ENCODE assay signal across 10 cellular contexts in genomic region chr17:50152736-50153135, GRCh38. TPM values are rescaled to one million over a fixed set of nuclear protein-coding genes. Genes with fewer than 3 reads are reported as not detected.
DNase-seq lines count a peak whose midpoint lies in the region; ATAC-seq and TF ChIP-seq lines count a peak whose summit lies in the region.
"Had no signal": no experiment of that assay in that cellular context is flagged by ENCODE, and none has a peak within 500 bp of the region (broad histone marks: within the 10 kb centered on the region; RNA-seq: fewer than 3 reads in every experiment).

No MANE protein-coding gene starts in this region.

- ATAC-seq in CD4-positive, alpha-beta T cell (ENCODE audit: poor library complexity), result no peak
- ATAC-seq in Panc1 (no peak), GM21381 (IDR thresholded peaks at IDR 0.05; ENCODE audit: unreplicated experiment) (no peak), GM18520 (IDR thresholded peaks at IDR 0.05; ENCODE audit: unreplicated experiment) (no peak)

- peak overlapping the region; percentile 84 for H3K27ac Mint-ChIP-seq in CD4-positive, alpha-beta T cell

- no peak overlapping the region for H3K9ac ChIP-seq in rectal smooth muscle tissue (ENCODE audit: low read length)

- intact Hi-C loops in CD4-positive, alpha-beta T cell (cut with DNase I, micrococcal nuclease), result loop anchor here in 1 of 2 experiments (5.0 kb wide), 1 partner anchor 55 kb away; the partner anchor contains the start of gene PDK2
- intact Hi-C loops in Panc1 (cut with micrococcal nuclease; ENCODE audit: unreplicated experiment) (no loop called here), esophagus squamous epithelium (cut with DNase I) (no loop called here)

- peaks cover 43% of the 10 kb centered on the region for H3K4me1 ChIP-seq in Panc1 (ENCODE audit: control insufficient read depth, insufficient read depth, low read length)
- H3K4me1 ChIP-seq in esophagus squamous epithelium, result peaks cover 30 to 82% (median 39%) of the 10 kb centered on the region in 3 donors
- peaks cover 20% of the 10 kb centered on the region for H3K4me1 ChIP-seq in rectal smooth muscle tissue (ENCODE audit: control insufficient read depth, insufficient read depth, low read length)

- H3K36me3 ChIP-seq in Panc1 (ENCODE audit: control insufficient read depth, insufficient read depth, low read length) (peaks cover 15% of the 10 kb centered on the region; the same call in 1 of the 2 replicates), esophagus squamous epithelium (no peaks in the 10 kb centered on the region), rectal smooth muscle tissue (ENCODE audit: control insufficient read depth, insufficient read depth, low read length) (no peaks in the 10 kb centered on the region)

- POLR2A ChIA-PET in CD4-positive, alpha-beta T cell (lab: Charles Lee), result interaction anchor here (0.7 to 4.2 kb wide), 7 partner anchors 9 to 1153 kb away, joined by 3 to 50 read pairs (median 6); no protein-coding TSS in a partner anchor
- POLR2A ChIA-PET in Panc1 (lab: Charles Lee), result no interaction called here

- TF ChIP-seq CTCF in CD4-positive, alpha-beta T cell (IDR thresholded peaks at IDR 0.05), result no peak
- TF ChIP-seq CTCF in Panc1 (IDR thresholded peaks at IDR 0.05) (no peak), esophagus squamous epithelium (IDR thresholded peaks at IDR 0.05) (no peak)

- no peak overlapping the region for H3K4me3 Mint-ChIP-seq in CD4-positive, alpha-beta T cell

- H3K27me3 ChIP-seq in CD4-positive, alpha-beta T cell (ENCODE audit: control insufficient read depth, insufficient read depth, low read length), result no peaks in the 10 kb centered on the region
- H3K27me3 ChIP-seq in Panc1 (ENCODE audit: control insufficient read depth, insufficient read depth, low read length), result no peaks in the 10 kb centered on the region
- no peaks in the 10 kb centered on the region for H3K27me3 ChIP-seq in esophagus squamous epithelium
- no peaks in the 10 kb centered on the region for H3K27me3 ChIP-seq in rectal smooth muscle tissue (ENCODE audit: control insufficient read depth, insufficient read depth, low read length)

- DNase-seq in CD4-positive, alpha-beta T cell, result no peak
- DNase-seq in Panc1 (ENCODE audit: low read depth, low spot score), result no peak
- no peak for DNase-seq in esophagus squamous epithelium (lab: John Stamatoyannopoulos, UW)
- DNase-seq in glomerular visceral epithelial cell (ENCODE audit: extremely low spot score), result no peak
- no peak for DNase-seq in NCI-H187 treated with DMSO at 0.1 percent for 48 hours (lab: John Stamatoyannopoulos, UW)
- DNase-seq: islet precursor cell had no signal

- peaks cover 38% of the 10 kb centered on the region for H3K4me1 Mint-ChIP-seq in CD4-positive, alpha-beta T cell (ENCODE audit: low read depth)

- BruUV-seq in Panc1 (replicated peaks; lab: Mats Ljungman, UMichigan), result no TSS peak

- H3K4me3 ChIP-seq in Panc1 (ENCODE audit: low read depth in 2 of 2, low read length in 2 of 2) (no peak overlapping the region; a peak in 1 of 4 replicates), esophagus squamous epithelium (peak overlapping the region in 2 of 4 donors; percentile 83 to 85), rectal smooth muscle tissue (ENCODE audit: low read length) (no peak overlapping the region)

- no peaks in the 10 kb centered on the region for H3K9me3 Mint-ChIP-seq in CD4-positive, alpha-beta T cell

- peak overlapping the region; percentile 21 for H3K27ac ChIP-seq in CD4-positive, alpha-beta T cell (ENCODE audit: low read depth, low read length)
- H3K27ac ChIP-seq in Panc1 (ENCODE audit: low read length) (peak overlapping the region; percentile 100), esophagus squamous epithelium (peak overlapping the region; percentile 93 to 95 (median 94)), rectal smooth muscle tissue (ENCODE audit: low read depth, low read length) (peak overlapping the region; percentile 79)

- 61 to 80% methylated on average over 3 of the region's 7 CpGs for WGBS in esophagus squamous epithelium, 2 donors

- peaks cover 9% of the 10 kb centered on the region for H3K36me3 Mint-ChIP-seq in CD4-positive, alpha-beta T cell (ENCODE audit: low read depth)

- no peak for TF ChIP-seq POLR2A in esophagus squamous epithelium (IDR thresholded peaks at IDR 0.05)

- in situ Hi-C loops in Panc1 (cut with HindIII; ENCODE audit: low pct_unique_long_range_greater_than_20kb, low sequenced_read_pairs), result no loop called here

- CTCF ChIA-PET in CD4-positive, alpha-beta T cell (lab: Charles Lee), result interaction anchor here (1.2 to 2.4 kb wide), 8 partner anchors 9 to 245 kb away, joined by 3 to 26 read pairs (median 6); partner anchors contain the start of gene LRRC59
- CTCF ChIA-PET in Panc1 (lab: Charles Lee), result interaction anchor here (0.5 to 1.6 kb wide), 2 partner anchors 9 to 53 kb away, joined by 8 to 11 read pairs; no protein-coding TSS in a partner anchor

- no peaks in the 10 kb centered on the region for H3K9me3 ChIP-seq in CD4-positive, alpha-beta T cell (ENCODE audit: control insufficient read depth, low read length)
- H3K9me3 ChIP-seq in Panc1 (ENCODE audit: control insufficient read depth, insufficient read depth, low read depth, low read length) (no peaks in the 10 kb centered on the region), esophagus squamous epithelium (no peaks in the 10 kb centered on the region)

- no peaks in the 10 kb centered on the region for H3K27me3 Mint-ChIP-seq in CD4-positive, alpha-beta T cell

RNA-seq across cellular contexts. Expression of gene PPP1R9B, which starts 2.3 kb away (rescaled TPM):
- total RNA-seq in CD4-positive, alpha-beta T cell, result 10 to 100 TPM; 53.4 to 55.7 TPM
- 114 TPM for total RNA-seq in Panc1 (2021; ENCODE audit: unreplicated experiment)
- polyA plus RNA-seq in Panc1 (2012; ENCODE audit: insufficient read length), result 149 TPM
- 10 to 100 TPM; 24.9 to 35.9 (median 28.2) TPM for total RNA-seq in esophagus squamous epithelium

RNA-seq across cellular contexts. Expression of gene SGCA, which starts 13.1 kb away (rescaled TPM):
- total RNA-seq in CD4-positive, alpha-beta T cell, result not detected
- total RNA-seq in Panc1 (2021; ENCODE audit: unreplicated experiment) (not detected), esophagus squamous epithelium (10 to 100 TPM in 1 of 4 donors, 1 to 10 TPM in 3; 1.9 to 15.1 (median 6.9) TPM)
- polyA plus RNA-seq in Panc1 (2012; ENCODE audit: insufficient read length), result not detected
- total RNA-seq: T-helper 2 cell treated with Interferon-gamma antibody and Interleukin-4, amounts not matched to agents 100 ng/mL and 5 ng/mL, for 36 hours had no signal

RNA-seq across cellular contexts. Expression of gene SAMD14, which starts 22.8 kb away (rescaled TPM):
- total RNA-seq in CD4-positive, alpha-beta T cell, result under 1 TPM; 0.33 to 0.53 TPM
- total RNA-seq in Panc1 (2021; ENCODE audit: unreplicated experiment), result 6.9 TPM
- 8.6 TPM for polyA plus RNA-seq in Panc1 (2012; ENCODE audit: insufficient read length)
- under 1 TPM in 1 of 4 donors, not detected in 3; 0.57 TPM for total RNA-seq in esophagus squamous epithelium

RNA-seq across cellular contexts. Expression of gene COL1A1, which starts 48.7 kb away (rescaled TPM):
- total RNA-seq in CD4-positive, alpha-beta T cell, result 10 to 100 TPM in 1 of 2 experiments, 1 to 10 TPM in 1; 10.0 to 11.4 TPM
- total RNA-seq in Panc1 (2021; ENCODE audit: unreplicated experiment), result 52.7 TPM
- 67.6 TPM for polyA plus RNA-seq in Panc1 (2012; ENCODE audit: insufficient read length)
- total RNA-seq in esophagus squamous epithelium, result 10 to 100 TPM; 12.4 to 20.8 (median 19.7) TPM

RNA-seq across cellular contexts. Expression of gene PDK2, which starts 57.6 kb away (rescaled TPM):
- 10 to 100 TPM in 1 of 2 experiments, 1 to 10 TPM in 1; 8.7 to 10.1 TPM for total RNA-seq in CD4-positive, alpha-beta T cell
- 46.0 TPM for total RNA-seq in Panc1 (2021; ENCODE audit: unreplicated experiment)
- 79.3 TPM for polyA plus RNA-seq in Panc1 (2012; ENCODE audit: insufficient read length)
- total RNA-seq in esophagus squamous epithelium, result 10 to 100 TPM in 3 of 4 donors, 1 to 10 TPM in 1; 5.2 to 20.2 (median 12.8) TPM

Comparison
In these comparisons a context has a peak if more than half of its experiments do, and no peak if none do; other contexts are left out.
1. H3K27ac ChIP-seq: peak in every context shown above with its lines; median percentile 100 in Panc1; 94 in esophagus squamous epithelium; 79 in rectal smooth muscle tissue; 21 in CD4-positive, alpha-beta T cell.